Comparison of ENCODE assay signal across 8 cellular contexts in the genomic region with DNA sequence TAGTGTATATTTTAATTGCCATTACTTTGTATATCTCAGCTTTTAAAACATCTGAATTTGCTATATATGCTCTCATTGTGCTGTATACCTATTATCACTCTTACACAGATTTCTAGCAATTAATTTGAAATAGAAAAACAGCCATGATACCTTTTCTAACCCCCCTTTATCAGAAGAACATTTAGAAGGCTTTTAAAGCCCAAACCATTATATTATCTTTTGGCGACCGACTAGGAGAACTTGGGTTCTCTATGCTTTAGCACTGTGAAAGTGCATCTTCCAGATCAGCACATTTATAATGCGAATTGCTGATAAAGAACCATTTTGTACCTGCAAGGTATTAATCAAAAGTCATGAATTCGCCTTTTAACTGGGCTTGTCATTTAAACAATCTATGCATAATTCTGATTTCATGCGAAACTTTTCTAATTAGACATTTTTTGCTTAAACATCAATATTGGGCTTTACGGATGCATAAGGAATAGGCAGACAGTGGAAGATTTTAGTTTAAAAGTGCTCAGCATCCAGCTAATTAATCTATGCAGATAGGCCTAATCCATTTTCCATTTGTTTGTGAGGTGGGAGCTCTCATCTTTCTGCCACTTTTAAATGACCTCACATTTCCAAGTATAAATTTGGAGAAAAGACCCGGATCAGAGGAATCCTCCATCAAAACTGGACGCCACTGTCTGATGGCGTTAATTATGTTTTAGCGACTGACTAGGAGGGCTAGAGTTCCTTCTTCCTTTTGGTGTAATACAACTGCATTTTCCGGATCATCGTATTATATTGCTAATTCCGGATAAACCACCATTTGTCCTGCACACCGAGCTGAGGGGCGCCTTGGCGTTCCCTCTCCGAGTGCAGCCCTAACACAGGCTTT. TPM values are rescaled to one million over a fixed set of nuclear protein-coding genes. Genes with fewer than 3 reads are reported as not detected.
DNase-seq lines count a peak whose midpoint lies in the region; ATAC-seq and TF ChIP-seq lines count a peak whose summit lies in the region.

No MANE protein-coding gene starts in this region.

- H3K27me3 Mint-ChIP-seq in brain, result peaks cover 17% of the 10 kb centered on the region

- H3K9me3 ChIP-seq in mesodermal cell (ENCODE audit: control insufficient read depth, low read length), result no peaks in the 10 kb centered on the region

- ATAC-seq in GM18868 (IDR thresholded peaks at IDR 0.05; ENCODE audit: unreplicated experiment), result peak; percentile 0

- H3K4me1 ChIP-seq in mesodermal cell (ENCODE audit: control insufficient read depth, insufficient read depth, low read length, poor library complexity, severe bottlenecking), result peaks cover 3% of the 10 kb centered on the region

- H3K36me3 ChIP-seq in BJ (ENCODE audit: control insufficient read depth, insufficient read depth, low read length) (peaks cover under 1% of the 10 kb centered on the region; the same call in 1 of the 2 replicates), mesodermal cell (ENCODE audit: control insufficient read depth, insufficient read depth, low read length) (peaks cover 8% of the 10 kb centered on the region)

- TF ChIP-seq CTCF in BJ (IDR thresholded peaks at IDR 0.05; ENCODE audit: insufficient read depth, low read depth, low read length) (no peak), brain (conservative IDR thresholded peaks at IDR 0.05) (no peak)

- H3K4me3 ChIP-seq in BJ (ENCODE audit: low read depth, low read length), result peak overlapping the region; percentile 84
- H3K4me3 ChIP-seq in Jurkat, Clone E6-1 (ENCODE audit: low read length), result peak overlapping the region; percentile 84
- peak overlapping the region; percentile 53 for H3K4me3 ChIP-seq in mesodermal cell (ENCODE audit: extremely low read depth, insufficient read depth, low read length, poor library complexity, severe bottlenecking)

- DNase-seq in BJ (ENCODE audit: low read depth), result no peak
- no peak for DNase-seq in Jurkat, Clone E6-1 (ENCODE audit: low read depth, low spot score)
- no peak for DNase-seq in activated effector memory CD4-positive, alpha-beta T cell treated with Interleukin-2 at 50 U/mL for 16 hours
- DNase-seq in activated CD8-positive, alpha-beta memory T cell treated with anti-CD3 and anti-CD28 coated beads, Interleukin-2, amount 50 U/mL, for 48 hours, result no peak
- no peak for DNase-seq in stimulated activated CD4-positive, alpha-beta T cell treated with anti-CD3 and anti-CD28 coated beads, Interleukin-15, amount 100 ng/mL, for 24 hours

- POLR2A ChIA-PET in BJ (lab: Charles Lee), result interaction anchor here (0.5 to 0.6 kb wide), 2 partner anchors 20 to 39 kb away, joined by 5 to 8 read pairs; no protein-coding TSS in a partner anchor

- peak overlapping the region; percentile 98 to 100 (median 100) for H3K27ac Mint-ChIP-seq in brain

- H3K4me3 Mint-ChIP-seq in brain, result peak overlapping the region; percentile 91 to 97 (median 96)

- peak overlapping the region; percentile 83 for H3K27ac ChIP-seq in mesodermal cell (ENCODE audit: low read depth, low read length, severe bottlenecking)

- peaks cover 54% of the 10 kb centered on the region for H3K4me1 Mint-ChIP-seq in brain

- CTCF ChIA-PET in BJ (lab: Yijun Ruan, JAX), result interaction anchor here (1.0 to 1.7 kb wide), 6 partner anchors 15 to 253 kb away, joined by 3 to 6 read pairs (median 6); no protein-coding TSS in a partner anchor

- H3K36me3 Mint-ChIP-seq in brain, result peaks cover 13% of the 10 kb centered on the region

- 27 to 36% methylated on average over 12 of the region's 17 CpGs for WGBS in mesodermal cell (ENCODE audit: insufficient coverage in 2 of 2), 2 experiments

- H3K9me3 Mint-ChIP-seq in brain, result no peaks in the 10 kb centered on the region

- no peaks in the 10 kb centered on the region for H3K27me3 ChIP-seq in BJ (ENCODE audit: control insufficient read depth, insufficient read depth, low read length)

RNA-seq across cellular contexts. Expression of a gene that starts 1.1 kb away (rescaled TPM):
- polyA plus RNA-seq in BJ (2011; rRNA removed) (30.2 and 32.4 TPM in 2 replicates), brain (ENCODE audit: insufficient read depth, low read depth, low replicate concordance) (17.4 TPM)
- 42.3 and 44.4 TPM in 2 replicates for polyA minus RNA-seq in BJ (2011; rRNA and poly(A)+ RNA removed)
- 28.5 TPM for polyA plus RNA-seq in Jurkat, Clone E6-1 (2012; ENCODE audit: insufficient read depth, insufficient read length)
- polyA plus RNA-seq in mesodermal cell (2013, experiment 1 of 2), result 45.1 TPM
- polyA plus RNA-seq in mesodermal cell (2013, experiment 2 of 2), result 40.1 TPM

RNA-seq across cellular contexts. Expression of a gene that starts 7.5 kb away (rescaled TPM):
- polyA plus RNA-seq in BJ (2011; rRNA removed) (0.27 and 0.60 TPM in 2 replicates), brain (ENCODE audit: insufficient read depth, low read depth, low replicate concordance) (0.46 TPM)
- polyA minus RNA-seq in BJ (2011; rRNA and poly(A)+ RNA removed), result 0.33 and 0.41 TPM in 2 replicates
- 0.42 TPM for polyA plus RNA-seq in Jurkat, Clone E6-1 (2012; ENCODE audit: insufficient read depth, insufficient read length)
- 11.4 TPM for polyA plus RNA-seq in mesodermal cell (2013, experiment 1 of 2)
- polyA plus RNA-seq in mesodermal cell (2013, experiment 2 of 2), result 10.3 TPM
